ENCODE assay signal across 27 cellular contexts in the genomic region with DNA sequence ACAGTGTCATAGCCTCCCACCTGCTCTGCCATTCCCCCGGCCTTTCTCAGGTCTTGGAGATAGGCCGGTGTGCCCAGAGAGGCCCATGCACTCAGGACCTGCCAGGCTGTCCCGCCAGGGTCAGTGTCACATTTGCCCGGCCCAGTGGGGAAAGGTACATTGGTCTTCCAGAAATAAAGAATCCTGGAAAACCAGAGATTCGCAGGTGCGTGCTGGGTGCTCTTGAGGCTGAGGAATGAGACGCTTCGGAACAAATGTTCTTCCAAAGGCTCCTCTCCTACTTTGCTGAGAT.
"Had no signal": no experiment of that assay in that cellular context is flagged by ENCODE, and none has a peak within 500 bp of the region (broad histone marks: within the 10 kb centered on the region; RNA-seq: fewer than 3 reads in every experiment).

No MANE protein-coding gene starts in this region.

- H3K27ac Mint-ChIP-seq: activated CD4-positive, alpha-beta T cell treated with anti-CD3 and anti-CD28 coated beads, Interleukin-2, amount 10 ng/mL, durations not matched to agents 7 days and 5 days; activated CD8-positive, alpha-beta T cell treated with anti-CD3 and anti-CD28 coated beads, Interleukin-2, amount 10 ng/mL, durations not matched to agents 7 days and 5 days; activated T-cell treated with anti-CD3 and anti-CD28 coated beads, Interleukin-2, amount 50 U/mL, for 24 hours; effector memory CD8-positive, alpha-beta T cell had no signal

- ATAC-seq: activated CD8-positive, alpha-beta T cell treated with anti-CD3 and anti-CD28 coated beads, Interleukin-2, amount 10 ng/mL, durations not matched to agents 7 days and 5 days; effector memory CD8-positive, alpha-beta T cell; heart right ventricle; left lung had no signal

- DNase-seq: activated CD4-positive, alpha-beta T cell treated with anti-CD3 and anti-CD28 coated beads, Interleukin-2, amount 10 ng/mL, durations not matched to agents 7 days and 5 days; activated CD8-positive, alpha-beta T cell treated with anti-CD3 and anti-CD28 coated beads, Interleukin-2, amount 10 ng/mL, durations not matched to agents 7 days and 5 days; activated gamma-delta T cell treated with Interleukin-2 at 50 U/mL for 16 hours; activated naive CD4-positive, alpha-beta T cell treated with anti-CD3 and anti-CD28 coated beads, Interleukin-2, amount 50 U/mL, for 16 hours; activated T-cell treated with anti-CD3 and anti-CD28 coated beads, Interleukin-2, amount 50 U/mL, for 24 hours; amniotic stem cell; caudate nucleus; cortex of kidney; foreskin fibroblast; heart right ventricle; kidney glomerular epithelial cell; retina; stimulated activated CD4-positive, alpha-beta T cell treated with anti-CD3 and anti-CD28 coated beads, Interleukin-15, amount 100 ng/mL, for 24 hours; stimulated activated CD4-positive, alpha-beta T cell treated with anti-CD3 and anti-CD28 coated beads, Interleukin-2, amount 100 ng/mL, for 24 hours; stimulated activated naive CD4-positive, alpha-beta T cell; trophoblast cell; uterus had no signal

- H3K4me2 ChIP-seq: smooth muscle cell had no signal

- H3K4me1 ChIP-seq: heart right ventricle, left lung, pancreas, prostate gland, uterus had no signal

- H3K27me3 Mint-ChIP-seq: activated CD4-positive, alpha-beta T cell treated with anti-CD3 and anti-CD28 coated beads, Interleukin-2, amount 10 ng/mL, durations not matched to agents 7 days and 5 days; activated T-cell treated with anti-CD3 and anti-CD28 coated beads, Interleukin-2, amount 50 U/mL, for 24 hours had no signal

- H3K36me3 ChIP-seq: heart right ventricle, left lung, neutrophil, pancreas, prostate gland, thoracic aorta, uterus had no signal

- H3K9me3 ChIP-seq: neutrophil, pancreas, prostate gland, thoracic aorta, uterus had no signal

- H3K4me1 Mint-ChIP-seq: activated CD4-positive, alpha-beta T cell treated with anti-CD3 and anti-CD28 coated beads, Interleukin-2, amount 10 ng/mL, durations not matched to agents 7 days and 5 days had no signal

- H3K4me3 ChIP-seq: heart right ventricle, left lung, pancreas, prostate gland, SK-N-MC, smooth muscle cell, thoracic aorta, uterus had no signal

- H3K4me3 Mint-ChIP-seq: activated CD4-positive, alpha-beta T cell treated with anti-CD3 and anti-CD28 coated beads, Interleukin-2, amount 10 ng/mL, durations not matched to agents 7 days and 5 days; activated CD8-positive, alpha-beta T cell treated with anti-CD3 and anti-CD28 coated beads, Interleukin-2, amount 10 ng/mL, durations not matched to agents 7 days and 5 days; activated T-cell treated with anti-CD3 and anti-CD28 coated beads, Interleukin-2, amount 50 U/mL, for 24 hours; effector memory CD8-positive, alpha-beta T cell; nephron had no signal

- H3K9me3 Mint-ChIP-seq: activated CD4-positive, alpha-beta T cell treated with anti-CD3 and anti-CD28 coated beads, Interleukin-2, amount 10 ng/mL, durations not matched to agents 7 days and 5 days; activated T-cell treated with anti-CD3 and anti-CD28 coated beads, Interleukin-2, amount 50 U/mL, for 24 hours; effector memory CD8-positive, alpha-beta T cell had no signal

- H3K27ac ChIP-seq: heart right ventricle, left lung, neutrophil, pancreas, prostate gland, SK-N-MC, thoracic aorta, uterus, VCaP had no signal

- H3K27me3 ChIP-seq: left lung, neutrophil, pancreas, uterus had no signal
